In the genomic region with DNA sequence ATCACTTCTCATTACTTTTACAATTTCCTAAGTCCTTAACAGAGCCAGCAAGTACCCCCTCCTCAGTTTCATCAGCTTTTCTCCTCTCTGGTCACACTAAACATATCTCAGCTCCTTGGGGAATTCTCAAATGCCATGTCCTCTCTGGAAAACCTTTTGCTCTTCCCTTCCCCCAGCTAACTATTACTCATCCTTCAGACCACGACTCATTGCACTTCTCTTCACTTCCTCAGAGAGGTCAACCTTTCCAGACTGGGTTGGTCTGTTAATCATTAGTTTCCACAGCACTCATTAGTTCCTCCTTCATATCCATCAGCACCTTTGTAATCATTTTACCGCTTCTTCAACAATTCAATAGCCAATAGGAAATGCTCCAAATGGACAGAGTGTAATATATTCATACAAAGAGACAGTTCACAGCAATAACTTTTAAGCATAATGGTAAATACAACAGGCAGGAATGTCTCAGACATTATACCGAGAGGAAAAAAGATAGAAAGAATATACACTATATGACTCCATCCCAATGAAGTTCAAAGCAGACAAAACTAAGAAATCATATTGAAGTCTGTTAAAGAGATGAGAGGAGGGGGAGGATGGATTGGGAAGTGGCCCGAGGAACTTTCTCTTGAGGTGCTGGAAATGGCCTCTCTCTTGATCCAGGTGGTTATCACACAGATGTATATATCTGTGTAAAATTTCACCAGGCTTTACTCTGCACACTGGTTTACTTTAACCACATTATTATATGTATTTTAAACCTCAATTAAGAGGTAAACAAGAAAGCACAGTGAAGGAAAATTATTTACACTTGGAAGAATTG, we compare ENCODE assay signal across 8 cellular contexts. TPM values are rescaled to one million over a fixed set of nuclear protein-coding genes. Genes with fewer than 3 reads are reported as not detected.
DNase-seq lines count a peak whose midpoint lies in the region; ATAC-seq and TF ChIP-seq lines count a peak whose summit lies in the region.

No MANE protein-coding gene starts in this region.

- ATAC-seq in GM18861 (IDR thresholded peaks at IDR 0.05; ENCODE audit: unreplicated experiment) (peak; percentile 100), HG02840 (IDR thresholded peaks at IDR 0.05; ENCODE audit: low FRiP score, unreplicated experiment) (peak; percentile 99), left lung (peak; percentile 56), GM18519 (IDR thresholded peaks at IDR 0.05; ENCODE audit: low FRiP score, unreplicated experiment) (no peak)

- no peaks in the 10 kb centered on the region for H3K9me2 ChIP-seq in PC-9 (ENCODE audit: insufficient read depth)

- CTCF ChIA-PET in PC-9 (lab: Charles Lee) = no interaction called here

- H3K27ac ChIP-seq in PC-9 (0 out of 2 replicates have a peak overlapping the region, but pooled peaks have one; percentile 2), left lung (no peak overlapping the region), colonic mucosa (no peak overlapping the region)

- H3F3A ChIP-seq in PC-9 (ENCODE audit: insufficient read depth, low read depth) = no peaks in the 10 kb centered on the region

- H3K9ac ChIP-seq in colonic mucosa (ENCODE audit: low read depth in 2 of 2, low read length in 2 of 2) = no peak overlapping the region

- H2AFZ ChIP-seq in PC-9 = no peak overlapping the region

- H3K4me2 ChIP-seq in PC-9 = peak overlapping the region; percentile 1; the same call in 1 of the 2 replicates

- peak in 1 of 2 experiments; percentile 39 for DNase-seq in PC-9
- no peak for DNase-seq in left lung
- no peak for DNase-seq in occipital lobe (lab: John Stamatoyannopoulos, UW)
- DNase-seq in T-helper 2 cell = no peak
- no peak for DNase-seq in colonic mucosa

- TF ChIP-seq CTCF in PC-9 (conservative IDR thresholded peaks at IDR 0.05) (no peak), left lung (IDR thresholded peaks at IDR 0.05) (no peak), colonic mucosa (IDR thresholded peaks at IDR 0.05) (no peak)

- BruUV-seq in PC-9 (replicated peaks; lab: Mats Ljungman, UMichigan) = no TSS peak

- POLR2A ChIA-PET in PC-9 (lab: Charles Lee; ENCODE audit: unreplicated experiment) = interaction anchor here (0.5 to 0.7 kb wide), 3 partner anchors 8 to 299 kb away, joined by 3 to 4 read pairs (median 3); no protein-coding TSS in a partner anchor

- H3K27me3 ChIP-seq in PC-9 (ENCODE audit: insufficient read depth, low read depth) (no peaks in the 10 kb centered on the region), left lung (no peaks in the 10 kb centered on the region), colonic mucosa (no peaks in the 10 kb centered on the region)

- intact Hi-C loops in PC-9 (cut with micrococcal nuclease; ENCODE audit: unreplicated experiment) (no loop called here), left lung (cut with DNase I) (no loop called here), colonic mucosa (cut with DNase I) (no loop called here)

- H3K36me3 ChIP-seq in PC-9 (ENCODE audit: low read depth) (no peaks in the 10 kb centered on the region), left lung (peaks cover 0 to 43% of the 10 kb centered on the region in 2 donors), colonic mucosa (no peaks in the 10 kb centered on the region)

- H3K9me3 ChIP-seq in PC-9 (ENCODE audit: insufficient read depth, low read depth) = no peaks in the 10 kb centered on the region
- H3K9me3 ChIP-seq in left lung = no peaks in the 10 kb centered on the region
- no peaks in the 10 kb centered on the region for H3K9me3 ChIP-seq in colonic mucosa

- H3K4me1 ChIP-seq in PC-9 (replicated peaks; ENCODE audit: insufficient read depth) = peaks cover 14% of the 10 kb centered on the region
- peaks cover 0 to 11% of the 10 kb centered on the region in 2 donors for H3K4me1 ChIP-seq in left lung
- H3K4me1 ChIP-seq in colonic mucosa = no peaks in the 10 kb centered on the region

- H4K20me1 ChIP-seq in PC-9 (ENCODE audit: insufficient read depth) = no peaks in the 10 kb centered on the region

- H3K4me3 ChIP-seq in PC-9 = no peak overlapping the region
- H3K4me3 ChIP-seq in left lung = no peak overlapping the region
- H3K4me3 ChIP-seq in colonic mucosa = no peak overlapping the region

- H3K79me2 ChIP-seq in PC-9 (ENCODE audit: low read depth) = no peaks in the 10 kb centered on the region

RNA-seq across cellular contexts. Expression of a gene that starts 39.6 kb away (rescaled TPM):
- total RNA-seq in PC-9 (2021) = 68.1 and 71.7 TPM in 2 replicates
- 10 to 100 TPM; 23.1 to 44.7 TPM for total RNA-seq in left lung
- 5.1 TPM for total RNA-seq in occipital lobe
- total RNA-seq in colonic mucosa = 10 to 100 TPM; 14.5 to 26.8 TPM

RNA-seq across cellular contexts. Expression of a gene that starts 56.2 kb away (rescaled TPM):
- total RNA-seq in PC-9 (2021) = 139 and 156 TPM in 2 replicates
- 100 to 1,000 TPM in 1 of 2 donors, 10 to 100 TPM in 1; 80.4 to 194 TPM for total RNA-seq in left lung
- total RNA-seq in occipital lobe = 25.0 TPM
- 100 to 1,000 TPM in 1 of 2 donors, 10 to 100 TPM in 1; 72.1 to 195 TPM for total RNA-seq in colonic mucosa
